ENCODE assay signal across 26 cellular contexts in the genomic region with DNA sequence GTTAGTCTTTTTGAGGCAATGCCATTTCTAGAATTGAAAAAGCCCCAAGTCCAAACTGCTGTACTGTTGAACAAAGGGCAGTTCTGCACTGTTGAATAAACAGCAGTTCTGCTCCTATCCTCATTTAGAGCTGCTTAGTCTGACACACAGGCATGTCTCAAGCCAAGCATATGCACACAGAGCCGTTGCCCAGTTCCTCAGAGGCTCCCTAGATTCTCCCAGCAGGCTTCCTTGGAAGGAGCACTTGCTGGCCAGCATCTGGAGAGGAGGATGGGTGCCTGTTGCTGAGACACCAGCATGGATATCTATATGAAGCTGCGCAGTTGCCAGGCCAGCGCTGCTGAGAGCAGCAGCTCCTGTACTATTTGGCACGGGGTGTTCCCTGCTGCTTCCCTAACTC.
DNase-seq lines count a peak whose midpoint lies in the region; ATAC-seq lines count a peak whose summit lies in the region.
"Had no signal": no experiment of that assay in that cellular context is flagged by ENCODE, and none has a peak within 500 bp of the region (broad histone marks: within the 10 kb centered on the region; RNA-seq: fewer than 3 reads in every experiment).

No MANE protein-coding gene starts in this region.

- no peaks in the 10 kb centered on the region for H3K9me3 ChIP-seq in muscle layer of duodenum (ENCODE audit: control insufficient read depth in 1 of 2, low read length in 2 of 2)
- H3K9me3 ChIP-seq: BLaER1, SJCRH30, thoracic aorta, vagina had no signal

- no peak overlapping the region for H3K4me3 ChIP-seq in muscle layer of duodenum (ENCODE audit: low read depth in 1 of 2, low read length in 2 of 2)
- H3K4me3 ChIP-seq: BLaER1, GM12878, lung, neural progenitor cell, SJCRH30, thoracic aorta, vagina had no signal

- DNase-seq in NCI-H446 treated with DMSO at 0.1 percent for 48 hours (lab: John Stamatoyannopoulos, UW) (peak; percentile 13), globus pallidus (ENCODE audit: low spot score) (peak; percentile 16), superior temporal gyrus (ENCODE audit: extremely low spot score) (peak; percentile 48), cerebellar nuclear complex (lab: John Stamatoyannopoulos, UW) (no peak)
- DNase-seq: activated CD4-positive, alpha-beta T cell treated with anti-CD3 and anti-CD28 coated beads for 36 hours; activated naive CD4-positive, alpha-beta T cell treated with anti-CD3 and anti-CD28 coated beads, Interleukin-2, amount 50 U/mL, for 16 hours; DMS153; effector CD4-positive, alpha-beta T cell; glutamatergic neuron; KBM-7; NCI-H1092; NCI-H1694 treated with DMSO at 0.1 percent for 48 hours; NCI-H510A; SJCRH30; stimulated activated CD4-positive, alpha-beta T cell treated with anti-CD3 and anti-CD28 coated beads, Interleukin-15, amount 100 ng/mL, for 24 hours; stimulated activated naive CD4-positive, alpha-beta T cell; T-helper 9 cell had no signal

- no peaks in the 10 kb centered on the region for H3K36me3 ChIP-seq in muscle layer of duodenum (ENCODE audit: control insufficient read depth in 1 of 2, insufficient read depth in 2 of 2, low read length in 2 of 2)
- H3K36me3 ChIP-seq: BLaER1, neural progenitor cell, SJCRH30, thoracic aorta, vagina had no signal

- ATAC-seq in HG03097 (IDR thresholded peaks at IDR 0.05; ENCODE audit: low FRiP score, unreplicated experiment) (no peak), GM19455 (IDR thresholded peaks at IDR 0.05; ENCODE audit: unreplicated experiment) (no peak)
- ATAC-seq: activated CD4-positive, alpha-beta T cell treated with anti-CD3 and anti-CD28 coated beads for 36 hours; GM12878 had no signal

- H3K4me1 ChIP-seq in muscle layer of duodenum (ENCODE audit: control insufficient read depth in 1 of 2, insufficient read depth in 2 of 2, low read length in 2 of 2), result peaks cover 0 to 7% of the 10 kb centered on the region in 2 donors
- H3K4me1 ChIP-seq: BLaER1, neural progenitor cell, SJCRH30, vagina had no signal

- H3K27me3 ChIP-seq in muscle layer of duodenum (ENCODE audit: low read depth, low read length), result no peaks in the 10 kb centered on the region
- H3K27me3 ChIP-seq: BLaER1, neural progenitor cell, SJCRH30, vagina had no signal

- peak overlapping the region; percentile 36 for H3K27ac ChIP-seq in muscle layer of duodenum (ENCODE audit: low read length)
- H3K27ac ChIP-seq: BLaER1, neural progenitor cell, SJCRH30, thoracic aorta, vagina had no signal

Comparison
In these comparisons a context has a peak if more than half of its experiments do, and no peak if none do; other contexts are left out.
1. DNase-seq: peak in NCI-H446 treated with DMSO at 0.1 percent for 48 hours (single experiment), globus pallidus (single experiment) and superior temporal gyrus (single experiment); none in cerebellar nuclear complex (0 of 2).